In genomic region chr16:8768701-8769100, GRCh38 we compare ENCODE assay signal across 14 cellular contexts.
"Had no signal": no experiment of that assay in that cellular context is flagged by ENCODE, and none has a peak within 500 bp of the region (broad histone marks: within the 10 kb centered on the region; RNA-seq: fewer than 3 reads in every experiment).

No MANE protein-coding gene starts in this region.

- FAIRE-seq: endometrium, kidney had no signal

- H3K4me3 ChIP-seq: breast epithelium, psoas muscle, thoracic aorta had no signal

- H3K27me3 ChIP-seq: breast epithelium had no signal

- H3K9me3 ChIP-seq: breast epithelium, psoas muscle, thoracic aorta had no signal

- ATAC-seq: left ventricle myocardium superior; natural killer cell treated with Interleukin-12 subunit alpha and Interleukin-12 subunit beta and Interleukin-15 and Interleukin-18, amount 100 ng/mL, for 72 hours; psoas muscle; sciatic nerve had no signal

- H3K27ac ChIP-seq: breast epithelium, psoas muscle, thoracic aorta had no signal

- DNase-seq: activated naive CD4-positive, alpha-beta T cell; activated T-cell treated with anti-CD3 and anti-CD28 coated beads for 4 hours; anterior cingulate cortex; cerebellar nuclear complex; kidney; left ventricle myocardium superior; mesenchymal stem cell; psoas muscle; SW 1271 had no signal

- H3K4me1 ChIP-seq: breast epithelium, psoas muscle had no signal
